ENCODE assay signal across 17 cellular contexts in the genomic region with DNA sequence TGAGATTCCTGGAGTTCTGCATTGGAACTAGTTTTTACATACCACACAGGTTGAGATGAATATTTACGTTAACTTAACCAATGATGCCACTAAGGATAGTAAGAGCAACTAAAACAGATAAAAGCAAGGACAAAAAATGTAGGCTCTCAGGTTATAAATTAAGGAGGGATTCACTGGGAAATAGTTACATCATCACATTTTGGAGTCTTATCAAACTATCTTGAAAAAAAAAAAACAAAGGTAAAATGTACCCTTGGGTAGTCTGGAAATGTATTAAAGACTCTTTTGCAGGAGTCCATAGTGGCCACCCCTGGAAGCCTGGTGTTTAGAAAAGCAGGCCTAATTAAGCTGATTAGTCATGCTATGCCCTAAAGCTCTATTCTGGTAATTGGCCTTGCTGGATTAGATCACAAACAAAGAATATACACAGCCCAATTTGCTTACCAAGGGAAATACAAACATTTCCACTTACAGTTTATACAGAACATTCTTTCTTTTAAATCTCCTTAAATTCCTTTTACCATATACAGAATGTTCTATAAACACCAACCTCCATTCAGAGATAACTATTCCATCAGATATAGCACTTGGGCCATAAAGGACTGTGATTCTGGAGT. TPM values are rescaled to one million over a fixed set of nuclear protein-coding genes. Genes with fewer than 3 reads are reported as not detected.
A peak's percentile ranks its signal among the peaks of the same experiment; 100 is the strongest.
DNase-seq lines count a peak whose midpoint lies in the region; ATAC-seq and TF ChIP-seq lines count a peak whose summit lies in the region.
"Had no signal": no experiment of that assay in that cellular context is flagged by ENCODE, and none has a peak within 500 bp of the region (broad histone marks: within the 10 kb centered on the region; RNA-seq: fewer than 3 reads in every experiment).

No MANE protein-coding gene starts in this region.

- H3K4me3 ChIP-seq in AG04450 (ENCODE audit: low read depth, low read length) (no peak overlapping the region), gastroesophageal sphincter (no peak overlapping the region)
- H3K4me3 ChIP-seq: MG63 had no signal

- H3K36me3 ChIP-seq in gastroesophageal sphincter: peaks cover 0 to 79% of the 10 kb centered on the region in 2 donors

- H3K4me1 ChIP-seq in gastroesophageal sphincter: peaks cover 0 to 30% (median 12%) of the 10 kb centered on the region in 3 donors

- POLR2A ChIA-PET in AG04450 (lab: Yijun Ruan, JAX): interaction anchor here (0.7 to 2.0 kb wide), 2 partner anchors 13 to 68 kb away, joined by 3 to 21 read pairs; a partner anchor contains a TSS

- H3K27ac ChIP-seq in AG04450 (ENCODE audit: low read depth, low read length): no peak overlapping the region
- peak overlapping the region; percentile 41; the same call in 1 of the 2 replicates for H3K27ac ChIP-seq in VCaP
- peak overlapping the region; percentile 23 to 65 (median 39) for H3K27ac ChIP-seq in gastroesophageal sphincter
- H3K27ac ChIP-seq: brain microvascular endothelial cell, RWPE1 had no signal

- CTCF ChIA-PET in AG04450 (lab: Charles Lee): interaction anchor here (1.0 to 2.1 kb wide), 5 partner anchors 10 to 116 kb away, joined by 3 to 7 read pairs (median 4); a partner anchor contains a TSS

- 73 to 82% methylated on average over 1 of the region's 1 CpG for WGBS in gastroesophageal sphincter (ENCODE audit: low coverage in 1 of 2), 2 donors

- no peak for TF ChIP-seq CTCF in AG04450 (IDR thresholded peaks at IDR 0.05; ENCODE audit: low read depth, low read length)
- no peak for TF ChIP-seq CTCF in VCaP (conservative IDR thresholded peaks at IDR 0.05)
- TF ChIP-seq CTCF in gastroesophageal sphincter (IDR thresholded peaks at IDR 0.05): no peak

- no peak for TF ChIP-seq POLR2A in gastroesophageal sphincter (IDR thresholded peaks at IDR 0.05)

- H3K27me3 ChIP-seq in AG04450 (ENCODE audit: control insufficient read depth, insufficient read depth, low read length) (no peaks in the 10 kb centered on the region), gastroesophageal sphincter (no peaks in the 10 kb centered on the region)
- H3K27me3 ChIP-seq: brain microvascular endothelial cell, MG63 had no signal

- intact Hi-C loops in posterior vena cava (cut with DNase I): loop anchor here in 1 of 2 donors (5.0 kb wide), 1 partner anchor 50 kb away; no protein-coding TSS in a partner anchor

- no peak for TF ChIP-seq EP300 in gastroesophageal sphincter (IDR thresholded peaks at IDR 0.05)

- peak; percentile 46 for DNase-seq in AG04450 (ENCODE audit: low read depth, low spot score)
- peak; percentile 21 for DNase-seq in ELF-1 (ENCODE audit: low read depth, low spot score)
- no peak for DNase-seq in AG08395 (ENCODE audit: low spot score)
- no peak for DNase-seq in posterior vena cava (ENCODE audit: low spot score)
- DNase-seq in dedifferentiated amniotic fluid mesenchymal stem cell (ENCODE audit: extremely low spot score): no peak
- DNase-seq: activated CD4-positive, CD25-positive, alpha-beta regulatory T cell treated with anti-CD3 and anti-CD28 coated beads, Interleukin-2, amount 50 U/mL, for 72 hours; activated naive CD4-positive, alpha-beta T cell treated with anti-CD3 and anti-CD28 coated beads for 36 hours; brain microvascular endothelial cell; MG63; NCI-H2171; NK-92 treated with Interleukin-12 subunit alpha and Interleukin-12 subunit beta, amount 100 ng/mL, for 24 hours had no signal

- H3K9me3 ChIP-seq in AG04450 (ENCODE audit: control insufficient read depth, insufficient read depth, low read length): no peaks in the 10 kb centered on the region
- no peaks in the 10 kb centered on the region for H3K9me3 ChIP-seq in gastroesophageal sphincter
- H3K9me3 ChIP-seq: MG63 had no signal

- ATAC-seq in gastroesophageal sphincter (no peak), HG02759 (IDR thresholded peaks at IDR 0.05; ENCODE audit: unreplicated experiment) (no peak)
- ATAC-seq: HCT116 had no signal

RNA-seq across cellular contexts. Expression of gene WDR25, which starts 13.9 kb away (rescaled TPM):
- 16.0 and 16.8 TPM in 2 replicates for polyA plus RNA-seq in AG04450 (2011; rRNA removed)
- 10.6 and 17.5 TPM in 2 replicates for polyA minus RNA-seq in AG04450 (2011; rRNA and poly(A)+ RNA removed)
- total RNA-seq in gastroesophageal sphincter: 10 to 100 TPM in 1 of 4 donors, 1 to 10 TPM in 3; 7.3 to 12.9 (median 8.0) TPM
- 1 to 10 TPM; 7.5 to 7.6 TPM for total RNA-seq in posterior vena cava

RNA-seq across cellular contexts. Expression of gene SLC25A47, which starts 39.3 kb away (rescaled TPM):
- polyA plus RNA-seq in AG04450 (2011; rRNA removed): not detected in 2 replicates
- polyA minus RNA-seq in AG04450 (2011; rRNA and poly(A)+ RNA removed): not detected in 2 replicates
- total RNA-seq in gastroesophageal sphincter (under 1 TPM in 1 of 4 donors, not detected in 3; 0.31 TPM), posterior vena cava (not detected)
- total RNA-seq: activated naive CD4-positive, alpha-beta T cell treated with anti-CD3 and anti-CD28 coated beads for 36 hours; T-helper 1 cell treated with Interleukin-12 subunit alpha and Interleukin-12 subunit beta and Interleukin-4 antibody, amounts not matched to agents 30 ng/mL and 1 ng/mL, for 36 hours had no signal

RNA-seq across cellular contexts. Expression of gene SLC25A29, which starts 56.2 kb away (rescaled TPM):
- 21.3 and 26.1 TPM in 2 replicates for polyA plus RNA-seq in AG04450 (2011; rRNA removed)
- 14.6 and 16.1 TPM in 2 replicates for polyA minus RNA-seq in AG04450 (2011; rRNA and poly(A)+ RNA removed)
- total RNA-seq in gastroesophageal sphincter: 10 to 100 TPM; 36.4 to 65.4 (median 52.9) TPM
- 10 to 100 TPM; 23.6 to 27.4 TPM for total RNA-seq in posterior vena cava

Comparison
In these comparisons a context has a peak if more than half of its experiments do, and no peak if none do; other contexts are left out.
1. DNase-seq: peak in AG04450 (single experiment) and ELF-1 (single experiment); none in AG08395 (single experiment), posterior vena cava (single experiment) and dedifferentiated amniotic fluid mesenchymal stem cell (single experiment).